In the genomic region with DNA sequence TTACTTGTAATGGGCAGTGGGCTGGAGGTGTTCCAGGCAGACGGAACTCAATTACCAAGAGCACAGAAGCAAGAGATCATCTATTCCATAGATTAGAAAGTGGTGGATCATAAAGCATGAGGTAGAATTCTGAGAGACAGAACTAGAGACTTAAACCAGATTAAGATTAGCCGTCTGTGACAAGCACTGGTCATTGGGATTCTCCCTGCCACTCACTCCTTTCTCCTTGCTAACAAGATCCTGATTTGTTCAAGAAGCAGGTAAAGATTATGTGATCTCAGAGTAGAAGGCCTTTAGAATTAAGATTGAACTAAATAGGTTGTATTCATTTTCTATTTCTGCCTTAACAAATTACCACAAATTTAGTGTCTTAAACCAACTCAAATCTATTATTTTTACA, we compare ENCODE assay signal across 1 cellular context.
A peak's percentile ranks its signal among the peaks of the same experiment; 100 is the strongest.
TF ChIP-seq lines count a peak whose summit lies in the region.

No MANE protein-coding gene starts in this region.

TF ChIP-seq in K562, 482 proteins besides CTCF, POLR2A, EP300 and RAD21 (continued from another document):
- TF ChIP-seq HMBOX1 (IDR thresholded peaks at IDR 0.05) (peak; percentile 88), GATAD2B (IDR thresholded peaks at IDR 0.05; ENCODE audit: borderline replicate concordance) (no peak), KHSRP (IDR thresholded peaks at IDR 0.05) (no peak), ZNF395 (CRISPR knock-in tag; IDR thresholded peaks at IDR 0.05) (peak; percentile 52; the same call in 1 of the 2 replicates)
